Comparison of ENCODE assay signal across 15 cellular contexts in genomic region chr1:235027076-235027861, GRCh38.
"Had no signal": no experiment of that assay in that cellular context is flagged by ENCODE, and none has a peak within 500 bp of the region (broad histone marks: within the 10 kb centered on the region; RNA-seq: fewer than 3 reads in every experiment).

No MANE protein-coding gene starts in this region.

- ATAC-seq: gastroesophageal sphincter; SK-N-SH treated with all-trans-retinoic acid at 6 μM for 48 hours; stimulated activated naive B cell treated with anti-CD40 and anti-IgM and Interleukin-4, amounts not matched to agents 10 μg/mL and 1 μg/mL and 100 μg/mL, for 72 hours had no signal

- H3K27me3 Mint-ChIP-seq: brain; central memory CD8-positive, alpha-beta T cell; memory B cell; stimulated activated naive B cell treated with anti-CD40 and anti-IgM and Interleukin-4, amounts not matched to agents 10 μg/mL and 1 μg/mL and 100 μg/mL, for 72 hours had no signal

- H3K27ac ChIP-seq: gastroesophageal sphincter, left ventricle myocardium inferior, suprapubic skin had no signal

- H3K4me1 Mint-ChIP-seq: central memory CD8-positive, alpha-beta T cell had no signal

- FAIRE-seq: keratinocyte had no signal

- H3K4me3 ChIP-seq: gastroesophageal sphincter, left ventricle myocardium inferior, suprapubic skin had no signal

- H3K36me3 Mint-ChIP-seq: brain, memory B cell, type B pancreatic cell had no signal

- H3K27me3 ChIP-seq: gastroesophageal sphincter, suprapubic skin had no signal

- H3K36me3 ChIP-seq: gastroesophageal sphincter, left ventricle myocardium inferior, suprapubic skin had no signal

- DNase-seq: activated CD4-positive, alpha-beta T cell treated with anti-CD3 and anti-CD28 coated beads for 48 hours; amygdala; cortex of kidney; effector CD8-positive, alpha-beta T cell; left ventricle myocardium inferior; stimulated activated naive B cell treated with anti-CD40 and anti-IgM and Interleukin-4, amounts not matched to agents 10 μg/mL and 1 μg/mL and 100 μg/mL, for 72 hours had no signal

- H3K4me3 Mint-ChIP-seq: brain; central memory CD8-positive, alpha-beta T cell; memory B cell; nephron; stimulated activated naive B cell treated with anti-CD40 and anti-IgM and Interleukin-4, amounts not matched to agents 10 μg/mL and 1 μg/mL and 100 μg/mL, for 72 hours; type B pancreatic cell had no signal

- H3K4me1 ChIP-seq: suprapubic skin had no signal

- H3K27ac Mint-ChIP-seq: brain; memory B cell; nephron; stimulated activated naive B cell treated with anti-CD40 and anti-IgM and Interleukin-4, amounts not matched to agents 10 μg/mL and 1 μg/mL and 100 μg/mL, for 72 hours; type B pancreatic cell had no signal

- H3K9me3 ChIP-seq: gastroesophageal sphincter, left ventricle myocardium inferior had no signal

- H3K9me3 Mint-ChIP-seq: central memory CD8-positive, alpha-beta T cell; memory B cell; type B pancreatic cell had no signal
